ENCODE assay signal across 33 cellular contexts in the genomic region with DNA sequence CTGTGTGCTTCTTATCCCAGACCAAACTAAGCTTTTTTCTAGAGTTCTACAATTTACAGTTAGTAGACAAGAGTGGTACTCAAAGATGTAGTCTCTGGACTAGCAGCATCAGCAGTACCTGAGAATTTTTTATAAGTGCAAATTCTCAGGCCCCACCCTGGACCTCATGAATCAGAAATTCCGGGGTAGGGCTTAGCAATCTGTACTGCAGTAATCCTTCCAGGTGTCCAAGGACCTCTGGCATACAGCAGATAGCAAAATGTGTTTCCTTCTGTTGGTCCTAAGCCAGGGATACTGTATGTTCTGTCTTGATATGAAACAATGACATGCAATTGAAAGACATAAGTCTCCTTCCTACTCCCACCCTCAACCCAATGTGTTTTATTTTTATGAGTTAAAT.
"Had no signal": no experiment of that assay in that cellular context is flagged by ENCODE, and none has a peak within 500 bp of the region (broad histone marks: within the 10 kb centered on the region; RNA-seq: fewer than 3 reads in every experiment).

No MANE protein-coding gene starts in this region.

- H3K27ac ChIP-seq: adrenal gland, body of pancreas, brain microvascular endothelial cell, breast epithelium, VCaP had no signal

- DNase-seq: activated B cell treated with CpG ODN at 0.5 μM for 24 hours; activated CD4-positive, alpha-beta memory T cell treated with anti-CD3 and anti-CD28 coated beads for 36 hours; activated CD4-positive, alpha-beta T cell treated with anti-CD3 and anti-CD28 coated beads for 4 hours; activated CD4-positive, alpha-beta T cell treated with anti-CD3 and anti-CD28 coated beads, Interleukin-2, amount 10 ng/mL, durations not matched to agents 24 days and 14 days; activated CD4-positive, alpha-beta T cell treated with anti-CD3 and anti-CD28 coated beads, Interleukin-2, amount 50 U/mL, for 1 hour; activated CD4-positive, alpha-beta T cell treated with anti-CD3 and anti-CD28 coated beads, Interleukin-2, amount 50 U/mL, for 4 hours; activated CD4-positive, CD25-positive, alpha-beta regulatory T cell treated with anti-CD3 and anti-CD28 coated beads, Interleukin-2, amount 50 U/mL, for 72 hours; activated CD8-positive, alpha-beta memory T cell treated with anti-CD3 and anti-CD28 coated beads, Interleukin-2, amount 50 U/mL, for 4 hours; activated CD8-positive, alpha-beta T cell treated with anti-CD3 and anti-CD28 coated beads for 36 hours; activated effector memory CD4-positive, alpha-beta T cell treated with anti-CD3 and anti-CD28 coated beads, Interleukin-2, amount 50 U/mL, for 16 hours; activated gamma-delta T cell treated with Interleukin-2 at 50 U/mL for 16 hours; activated naive CD4-positive, alpha-beta T cell; activated naive CD4-positive, alpha-beta T cell treated with anti-CD3 and anti-CD28 coated beads for 36 hours; activated naive CD4-positive, alpha-beta T cell treated with anti-CD3 and anti-CD28 coated beads, Interleukin-2, amount 50 U/mL, for 16 hours; activated naive CD8-positive, alpha-beta T cell treated with anti-CD3 and anti-CD28 coated beads for 36 hours; activated T-cell treated with anti-CD3 and anti-CD28 coated beads for 4 hours; activated T-cell treated with anti-CD3 and anti-CD28 coated beads, Interleukin-2, amount 50 U/mL, for 1 hour; activated T-cell treated with anti-CD3 and anti-CD28 coated beads, Interleukin-2, amount 50 U/mL, for 4 hours; activated T-cell treated with anti-CD3 and anti-CD28 coated beads, Interleukin-2, amount 50 U/mL, for 72 hours; adrenal gland; amniotic stem cell; aorta; body of pancreas; brain microvascular endothelial cell; central memory CD4-positive, alpha-beta T cell; T-helper 2 cell; T-helper 9 cell had no signal

- ATAC-seq: activated CD8-positive, alpha-beta T cell treated with anti-CD3 and anti-CD28 coated beads for 36 hours; activated naive CD4-positive, alpha-beta T cell treated with anti-CD3 and anti-CD28 coated beads, Interleukin-2, amount 50 U/mL, for 72 hours; activated T-cell treated with anti-CD3 and anti-CD28 coated beads, Interleukin-2, amount 50 U/mL, for 4 hours; activated T-cell treated with anti-CD3 and anti-CD28 coated beads, Interleukin-2, amount 50 U/mL, for 72 hours; activated T-helper 17 cell treated with anti-CD3 and anti-CD28 coated beads, Interleukin-2, amount 50 U/mL, for 72 hours; body of pancreas had no signal

- H3K27me3 ChIP-seq: adrenal gland, body of pancreas, brain microvascular endothelial cell, breast epithelium had no signal

- H3K4me1 ChIP-seq: adrenal gland, body of pancreas, breast epithelium had no signal

- H3K9me3 ChIP-seq: adrenal gland, body of pancreas, breast epithelium had no signal

- H3K36me3 ChIP-seq: adrenal gland, brain microvascular endothelial cell, breast epithelium had no signal

- FAIRE-seq: astrocyte, TTC549 had no signal

- H3K4me3 ChIP-seq: adrenal gland, body of pancreas, breast epithelium had no signal
